Comparison of ENCODE assay signal across 17 cellular contexts in genomic region chr18:53944721-53945120, GRCh38.
DNase-seq lines count a peak whose midpoint lies in the region; ATAC-seq and TF ChIP-seq lines count a peak whose summit lies in the region.
"Had no signal": no experiment of that assay in that cellular context is flagged by ENCODE, and none has a peak within 500 bp of the region (broad histone marks: within the 10 kb centered on the region; RNA-seq: fewer than 3 reads in every experiment).

No MANE protein-coding gene starts in this region.

- H3K4me1 Mint-ChIP-seq in activated naive CD4-positive, alpha-beta T cell treated with anti-CD3 and anti-CD28 coated beads, Interleukin-2, amount 10 ng/mL, durations not matched to agents 7 days and 5 days: no peaks in the 10 kb centered on the region
- H3K4me1 Mint-ChIP-seq: B cell, T-helper 17 cell had no signal

- H3K4me3 Mint-ChIP-seq in activated naive CD4-positive, alpha-beta T cell treated with anti-CD3 and anti-CD28 coated beads, Interleukin-2, amount 10 ng/mL, durations not matched to agents 7 days and 5 days: no peak overlapping the region
- H3K4me3 Mint-ChIP-seq: B cell, T-helper 17 cell had no signal

- H3K36me3 Mint-ChIP-seq in activated naive CD4-positive, alpha-beta T cell treated with anti-CD3 and anti-CD28 coated beads, Interleukin-2, amount 10 ng/mL, durations not matched to agents 7 days and 5 days: no peaks in the 10 kb centered on the region

- H3K9me3 Mint-ChIP-seq in activated naive CD4-positive, alpha-beta T cell treated with anti-CD3 and anti-CD28 coated beads, Interleukin-2, amount 10 ng/mL, durations not matched to agents 7 days and 5 days: peaks cover 17% of the 10 kb centered on the region

- ATAC-seq in HG03457 (IDR thresholded peaks at IDR 0.05; ENCODE audit: unreplicated experiment): no peak
- ATAC-seq in GM21619 (IDR thresholded peaks at IDR 0.05; ENCODE audit: unreplicated experiment): no peak
- ATAC-seq: HepG2, T-helper 17 cell had no signal

- no peaks in the 10 kb centered on the region for H3K27me3 Mint-ChIP-seq in activated naive CD4-positive, alpha-beta T cell treated with anti-CD3 and anti-CD28 coated beads, Interleukin-2, amount 10 ng/mL, durations not matched to agents 7 days and 5 days
- H3K27me3 Mint-ChIP-seq: B cell, T-helper 17 cell had no signal

- peak; percentile 20 for DNase-seq in activated naive CD4-positive, alpha-beta T cell treated with anti-CD3 and anti-CD28 coated beads, Interleukin-2, amount 10 ng/mL, durations not matched to agents 7 days and 5 days
- no peak for DNase-seq in activated naive CD4-positive, alpha-beta T cell treated with anti-CD3 and anti-CD28 coated beads, Interleukin-2, amount 50 U/mL, for 16 hours
- DNase-seq in NAMALWA (ENCODE audit: low spot score): peak; percentile 62
- DNase-seq in erythroblast (lab: John Stamatoyannopoulos, UW): peak; percentile 23 to 39
- no peak for DNase-seq in nucleus accumbens (lab: John Stamatoyannopoulos, UW)
- DNase-seq in AML-193 (lab: John Stamatoyannopoulos, UW): no peak
- DNase-seq: activated T-cell treated with anti-CD3 and anti-CD28 coated beads, Interleukin-2, amount 50 U/mL, for 1 hour; dorsolateral prefrontal cortex; NCI-H1105 treated with DMSO at 0.1 percent for 48 hours; NCI-H2227 treated with DMSO at 0.1 percent for 48 hours; occipital lobe; sigmoid colon; T-helper 17 cell had no signal

- TF ChIP-seq POLR2A in erythroblast (IDR thresholded peaks at IDR 0.05; ENCODE audit: low read length): no peak

- CTCF ChIA-PET in activated naive CD4-positive, alpha-beta T cell treated with anti-CD3 and anti-CD28 coated beads, Interleukin-2, amount 10 ng/mL, durations not matched to agents 7 days and 5 days (lab: Charles Lee): no interaction called here

- H3K27ac Mint-ChIP-seq in activated naive CD4-positive, alpha-beta T cell treated with anti-CD3 and anti-CD28 coated beads, Interleukin-2, amount 10 ng/mL, durations not matched to agents 7 days and 5 days: no peak overlapping the region
- H3K27ac Mint-ChIP-seq: B cell, T-helper 17 cell had no signal

Comparison
In these comparisons a context has a peak if more than half of its experiments do, and no peak if none do; other contexts are left out.
1. DNase-seq: peak in activated naive CD4-positive, alpha-beta T cell treated with anti-CD3 and anti-CD28 coated beads, Interleukin-2, amount 10 ng/mL, durations not matched to agents 7 days and 5 days (single experiment), NAMALWA (single experiment) and erythroblast (2 of 2); none in activated naive CD4-positive, alpha-beta T cell treated with anti-CD3 and anti-CD28 coated beads, Interleukin-2, amount 50 U/mL, for 16 hours (single experiment), nucleus accumbens (0 of 56) and AML-193 (0 of 2).